In the genomic region with DNA sequence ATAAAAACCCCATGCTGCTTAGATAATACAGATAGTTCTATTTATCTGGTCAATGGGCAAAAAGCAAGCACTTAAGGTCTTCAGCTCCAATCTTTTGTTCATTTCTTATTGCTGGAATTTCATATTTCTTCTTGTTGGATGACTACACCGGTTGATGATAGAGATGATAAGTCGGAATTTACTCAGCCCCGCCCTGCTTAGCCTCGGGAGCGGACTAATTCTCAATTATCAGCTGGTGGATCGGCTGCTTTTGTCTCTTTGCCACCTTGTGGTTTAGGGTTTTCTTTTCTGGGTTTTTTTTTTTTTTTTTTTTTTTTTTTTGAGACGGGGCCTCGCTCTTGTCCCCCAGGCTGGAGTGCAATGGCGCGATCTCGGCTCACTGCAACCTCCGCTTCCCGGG, we compare ENCODE assay signal across 3 cellular contexts. TPM values are rescaled to one million over a fixed set of nuclear protein-coding genes. Genes with fewer than 3 reads are reported as not detected.
"Had no signal": no experiment of that assay in that cellular context is flagged by ENCODE, and none has a peak within 500 bp of the region (broad histone marks: within the 10 kb centered on the region; RNA-seq: fewer than 3 reads in every experiment).

No MANE protein-coding gene starts in this region.

RNA-seq across cellular contexts. Expression of gene PTPN3, which starts 34.5 kb away (rescaled TPM):
- total RNA-seq: activated CD4-positive, alpha-beta T cell treated with anti-CD3 and anti-CD28 coated beads, Interleukin-2, amount 10 ng/mL, durations not matched to agents 7 days and 5 days; activated naive CD8-positive, alpha-beta T cell treated with anti-CD3 and anti-CD28 coated beads, Interleukin-2, amount 10 ng/mL, durations not matched to agents 7 days and 5 days; T-helper 17 cell had no signal
